Comparison of ENCODE assay signal across 33 cellular contexts in the genomic region with DNA sequence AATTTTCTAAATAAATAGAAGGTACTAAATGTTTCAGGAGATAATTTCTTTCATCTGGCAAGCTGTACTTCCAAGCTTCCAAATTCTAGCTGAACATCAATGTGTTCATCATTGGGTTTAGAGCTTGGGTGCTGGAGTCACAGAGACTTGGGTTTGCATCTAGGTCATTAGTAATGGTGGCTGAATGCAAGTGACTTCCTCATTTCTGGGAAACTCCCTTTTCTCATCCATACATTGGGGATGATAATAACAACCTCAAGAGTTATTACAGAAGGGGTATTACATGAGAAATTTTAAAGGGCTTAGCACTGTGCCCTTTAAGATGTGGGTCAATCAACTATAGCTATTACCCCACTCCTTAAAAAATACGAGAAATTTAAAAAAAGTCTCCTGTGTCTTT.
"Had no signal": no experiment of that assay in that cellular context is flagged by ENCODE, and none has a peak within 500 bp of the region (broad histone marks: within the 10 kb centered on the region; RNA-seq: fewer than 3 reads in every experiment).

No MANE protein-coding gene starts in this region.

- H3K27ac ChIP-seq: ascending aorta, brain microvascular endothelial cell, coronary artery, dorsolateral prefrontal cortex, gastrocnemius medialis, hepatocyte, neural progenitor cell, parathyroid adenoma, psoas muscle, sigmoid colon, suprapubic skin, tibial artery, upper lobe of right lung had no signal

- H3K27me3 ChIP-seq: ascending aorta, brain microvascular endothelial cell, gastrocnemius medialis, hepatocyte, neural progenitor cell, sigmoid colon, suprapubic skin, tibial artery, upper lobe of right lung had no signal

- H3K4me3 Mint-ChIP-seq: activated CD4-positive, alpha-beta memory T cell treated with anti-CD3 and anti-CD28 coated beads, Interleukin-2, amount 10 ng/mL, durations not matched to agents 7 days and 5 days; activated CD4-positive, alpha-beta T cell treated with anti-CD3 and anti-CD28 coated beads, Interleukin-2, amount 10 ng/mL, durations not matched to agents 7 days and 5 days; activated naive CD4-positive, alpha-beta T cell treated with anti-CD3 and anti-CD28 coated beads, Interleukin-2, amount 10 ng/mL, durations not matched to agents 7 days and 5 days; activated naive CD8-positive, alpha-beta T cell treated with anti-CD3 and anti-CD28 coated beads, Interleukin-2, amount 10 ng/mL, durations not matched to agents 7 days and 5 days; activated T-cell treated with anti-CD3 and anti-CD28 coated beads, Interleukin-2, amount 50 U/mL, for 24 hours; mesothelial cell of epicardium; natural killer cell; neural progenitor cell; WTC11 had no signal

- H3K9me3 Mint-ChIP-seq: activated CD4-positive, alpha-beta T cell treated with anti-CD3 and anti-CD28 coated beads, Interleukin-2, amount 10 ng/mL, durations not matched to agents 7 days and 5 days; activated T-cell treated with anti-CD3 and anti-CD28 coated beads, Interleukin-2, amount 50 U/mL, for 24 hours; mesothelial cell of epicardium; natural killer cell; neural progenitor cell had no signal

- H3K4me1 Mint-ChIP-seq: activated CD4-positive, alpha-beta memory T cell treated with anti-CD3 and anti-CD28 coated beads, Interleukin-2, amount 10 ng/mL, durations not matched to agents 7 days and 5 days; activated CD4-positive, alpha-beta T cell treated with anti-CD3 and anti-CD28 coated beads, Interleukin-2, amount 10 ng/mL, durations not matched to agents 7 days and 5 days; activated naive CD4-positive, alpha-beta T cell treated with anti-CD3 and anti-CD28 coated beads, Interleukin-2, amount 10 ng/mL, durations not matched to agents 7 days and 5 days; activated naive CD8-positive, alpha-beta T cell treated with anti-CD3 and anti-CD28 coated beads, Interleukin-2, amount 10 ng/mL, durations not matched to agents 7 days and 5 days; mesothelial cell of epicardium; natural killer cell; neural progenitor cell; WTC11 had no signal

- H3K27ac Mint-ChIP-seq: activated CD4-positive, alpha-beta memory T cell treated with anti-CD3 and anti-CD28 coated beads, Interleukin-2, amount 10 ng/mL, durations not matched to agents 7 days and 5 days; activated CD4-positive, alpha-beta T cell treated with anti-CD3 and anti-CD28 coated beads, Interleukin-2, amount 10 ng/mL, durations not matched to agents 7 days and 5 days; activated naive CD4-positive, alpha-beta T cell treated with anti-CD3 and anti-CD28 coated beads, Interleukin-2, amount 10 ng/mL, durations not matched to agents 7 days and 5 days; activated naive CD8-positive, alpha-beta T cell treated with anti-CD3 and anti-CD28 coated beads, Interleukin-2, amount 10 ng/mL, durations not matched to agents 7 days and 5 days; activated T-cell treated with anti-CD3 and anti-CD28 coated beads, Interleukin-2, amount 50 U/mL, for 24 hours; mesothelial cell of epicardium; natural killer cell; neural progenitor cell; WTC11 had no signal

- ATAC-seq: gastrocnemius medialis, left cardiac atrium, left ventricle myocardium superior, natural killer cell, psoas muscle, upper lobe of right lung, WTC11 had no signal

- H3K4me1 ChIP-seq: ascending aorta, gastrocnemius medialis, neural progenitor cell, parathyroid adenoma, psoas muscle, sigmoid colon, suprapubic skin, tibial artery, upper lobe of right lung had no signal

- H3K4me3 ChIP-seq: ascending aorta, coronary artery, dorsolateral prefrontal cortex, gastrocnemius medialis, hepatocyte, neural progenitor cell, psoas muscle, sigmoid colon, smooth muscle cell, suprapubic skin, tibial artery, upper lobe of right lung had no signal

- H3K27me3 Mint-ChIP-seq: activated CD4-positive, alpha-beta memory T cell treated with anti-CD3 and anti-CD28 coated beads, Interleukin-2, amount 10 ng/mL, durations not matched to agents 7 days and 5 days; activated CD4-positive, alpha-beta T cell treated with anti-CD3 and anti-CD28 coated beads, Interleukin-2, amount 10 ng/mL, durations not matched to agents 7 days and 5 days; activated naive CD4-positive, alpha-beta T cell treated with anti-CD3 and anti-CD28 coated beads, Interleukin-2, amount 10 ng/mL, durations not matched to agents 7 days and 5 days; activated naive CD8-positive, alpha-beta T cell treated with anti-CD3 and anti-CD28 coated beads, Interleukin-2, amount 10 ng/mL, durations not matched to agents 7 days and 5 days; activated T-cell treated with anti-CD3 and anti-CD28 coated beads, Interleukin-2, amount 50 U/mL, for 24 hours had no signal

- DNase-seq: activated CD4-positive, alpha-beta memory T cell treated with anti-CD3 and anti-CD28 coated beads, Interleukin-2, amount 10 ng/mL, durations not matched to agents 7 days and 5 days; activated CD4-positive, alpha-beta T cell treated with anti-CD3 and anti-CD28 coated beads for 1 hour; activated CD4-positive, alpha-beta T cell treated with anti-CD3 and anti-CD28 coated beads, Interleukin-2, amount 10 ng/mL, durations not matched to agents 7 days and 5 days; activated CD8-positive, alpha-beta memory T cell treated with anti-CD3 and anti-CD28 coated beads, Interleukin-2, amount 50 U/mL, for 48 hours; activated gamma-delta T cell; activated naive CD4-positive, alpha-beta T cell treated with anti-CD3 and anti-CD28 coated beads, Interleukin-2, amount 10 ng/mL, durations not matched to agents 7 days and 5 days; activated naive CD8-positive, alpha-beta T cell treated with anti-CD3 and anti-CD28 coated beads, Interleukin-2, amount 10 ng/mL, durations not matched to agents 7 days and 5 days; activated T-cell treated with anti-CD3 and anti-CD28 coated beads, Interleukin-2, amount 50 U/mL, for 24 hours; brain microvascular endothelial cell; dorsolateral prefrontal cortex; effector memory CD4-positive, alpha-beta T cell; gastrocnemius medialis; islet precursor cell; left cardiac atrium; left ventricle myocardium superior; natural killer cell; occipital lobe; psoas muscle; sigmoid colon; stimulated activated CD4-positive, alpha-beta T cell treated with anti-CD3 and anti-CD28 coated beads, Interleukin-15, amount 100 ng/mL, for 24 hours; stimulated activated CD4-positive, alpha-beta T cell treated with anti-CD3 and anti-CD28 coated beads, Interleukin-2, amount 100 ng/mL, for 24 hours; stimulated activated naive CD4-positive, alpha-beta T cell; tibial artery; upper lobe of right lung had no signal

- H3K36me3 ChIP-seq: ascending aorta, brain microvascular endothelial cell, gastrocnemius medialis, neural progenitor cell, sigmoid colon, suprapubic skin, tibial artery, upper lobe of right lung had no signal

- H3K9me3 ChIP-seq: ascending aorta, gastrocnemius medialis, psoas muscle, sigmoid colon, suprapubic skin, tibial artery, upper lobe of right lung had no signal

- H3K36me3 Mint-ChIP-seq: activated naive CD4-positive, alpha-beta T cell treated with anti-CD3 and anti-CD28 coated beads, Interleukin-2, amount 10 ng/mL, durations not matched to agents 7 days and 5 days; activated naive CD8-positive, alpha-beta T cell treated with anti-CD3 and anti-CD28 coated beads, Interleukin-2, amount 10 ng/mL, durations not matched to agents 7 days and 5 days; mesothelial cell of epicardium; natural killer cell; neural progenitor cell; WTC11 had no signal
